ENCODE assay signal across 8 cellular contexts in genomic region chr10:73076361-73077183, GRCh38. TPM values are rescaled to one million over a fixed set of nuclear protein-coding genes. Genes with fewer than 3 reads are reported as not detected.
DNase-seq lines count a peak whose midpoint lies in the region; ATAC-seq and TF ChIP-seq lines count a peak whose summit lies in the region.

No MANE protein-coding gene starts in this region.

- TF ChIP-seq CTCF in GM06990 (IDR thresholded peaks at IDR 0.05; ENCODE audit: insufficient read depth, low read length, poor library complexity, severe bottlenecking) (no peak), SU-DHL-6 (IDR thresholded peaks at IDR 0.05; ENCODE audit: insufficient read depth, low read length, poor library complexity, severe bottlenecking) (no peak), osteocyte (IDR thresholded peaks at IDR 0.05) (no peak)

- H3K9me3 ChIP-seq in SU-DHL-6 (ENCODE audit: insufficient read depth, low read length) = no peaks in the 10 kb centered on the region

- H3K27me3 ChIP-seq in GM06990 (replicated peaks; ENCODE audit: control insufficient read depth, insufficient read depth, low read length) (no peaks in the 10 kb centered on the region), SU-DHL-6 (ENCODE audit: low read length) (no peaks in the 10 kb centered on the region)

- no peak overlapping the region for H3K4me3 Mint-ChIP-seq in osteocyte (ENCODE audit: unreplicated experiment)

- DNase-seq in GM06990 (ENCODE audit: extremely low read depth, insufficient read length) (no peak), fibroblast of peridontal ligament (ENCODE audit: extremely low read depth) (peak; percentile 93), osteocyte (ENCODE audit: extremely low spot score, unreplicated experiment) (no peak), NCI-H1092 (lab: John Stamatoyannopoulos, UW) (no peak), T-helper 9 cell (no peak)

- H4K20me1 ChIP-seq in SU-DHL-6 (ENCODE audit: low read depth, low read length) = peaks cover 5% of the 10 kb centered on the region; the same call in 1 of the 2 replicates

- no peaks in the 10 kb centered on the region for H3K9me2 ChIP-seq in SU-DHL-6 (replicated peaks; ENCODE audit: insufficient read depth, low read length)

- H3K4me3 ChIP-seq in GM06990 (replicated peaks; ENCODE audit: low read depth, low read length) = 0 out of 2 replicates have a peak overlapping the region, but pooled peaks have one; percentile 7
- H3K4me3 ChIP-seq in SU-DHL-6 (ENCODE audit: insufficient read depth, low read length, poor library complexity, severe bottlenecking) = no peak overlapping the region

- peak overlapping the region; percentile 14 for H3K9ac ChIP-seq in SU-DHL-6 (ENCODE audit: low read length)

- ATAC-seq in HG03045 (IDR thresholded peaks at IDR 0.05; ENCODE audit: unreplicated experiment) (no peak), GM19397 (IDR thresholded peaks at IDR 0.05; ENCODE audit: unreplicated experiment) (no peak)

- H3K27ac Mint-ChIP-seq in osteocyte (ENCODE audit: unreplicated experiment) = peak overlapping the region; percentile 75

- H3K9me3 Mint-ChIP-seq in osteocyte (ENCODE audit: unreplicated experiment) = no peaks in the 10 kb centered on the region

- peaks cover 18% of the 10 kb centered on the region for H3K36me3 Mint-ChIP-seq in osteocyte (ENCODE audit: unreplicated experiment)

- no peak overlapping the region; the same call in 1 of the 2 replicates for H3K27ac ChIP-seq in SU-DHL-6 (ENCODE audit: low read depth, low read length)

- peaks cover 5% of the 10 kb centered on the region; the same call in 1 of the 2 replicates for H3F3A ChIP-seq in SU-DHL-6 (ENCODE audit: insufficient read depth)

- no peaks in the 10 kb centered on the region for H3K27me3 Mint-ChIP-seq in osteocyte (ENCODE audit: unreplicated experiment)

- no peaks in the 10 kb centered on the region for H3K36me3 ChIP-seq in GM06990 (ENCODE audit: control insufficient read depth, insufficient read depth, low read length)
- peaks cover 25% of the 10 kb centered on the region for H3K36me3 ChIP-seq in SU-DHL-6 (ENCODE audit: low read length)

- no peak overlapping the region for H2AFZ ChIP-seq in SU-DHL-6 (ENCODE audit: low read depth, low read length, severe bottlenecking)

- peaks cover 14% of the 10 kb centered on the region for H3K4me1 Mint-ChIP-seq in osteocyte (ENCODE audit: unreplicated experiment)

- peaks cover 60% of the 10 kb centered on the region for H3K79me2 ChIP-seq in SU-DHL-6 (ENCODE audit: insufficient read depth, low read length)

- H3K4me2 ChIP-seq in SU-DHL-6 (ENCODE audit: low read depth, low read length, poor library complexity, severe bottlenecking) = peak overlapping the region; percentile 14

RNA-seq across cellular contexts. Expression of gene P4HA1, which starts 20.1 kb away (rescaled TPM):
- 101 and 103 TPM in 2 replicates for total RNA-seq in osteocyte

RNA-seq across cellular contexts. Expression of gene NUDT13, which starts 33.7 kb away (rescaled TPM):
- total RNA-seq in osteocyte = 2.8 and 3.2 TPM in 2 replicates
